2 cellular contexts compared by ENCODE assay signal in genomic region chr5:165627548-165628170, GRCh38.
TF ChIP-seq lines count a peak whose summit lies in the region.

No MANE protein-coding gene starts in this region.

TF ChIP-seq in IMR-90, 13 proteins besides CTCF, POLR2A, EP300 and RAD21 (continued from another document):
- no peak for TF ChIP-seq NFE2L2 (IDR thresholded peaks at IDR 0.05; ENCODE audit: low read depth, low read length)
- TF ChIP-seq RCOR1 (IDR thresholded peaks at IDR 0.05; ENCODE audit: insufficient replicate concordance, low read length), result no peak
- TF ChIP-seq MXI1 (IDR thresholded peaks at IDR 0.05; ENCODE audit: borderline replicate concordance, low read depth, low read length), result no peak
- TF ChIP-seq SMC3 (IDR thresholded peaks at IDR 0.05; ENCODE audit: low read depth, low read length), result no peak
- TF ChIP-seq USF2 (IDR thresholded peaks at IDR 0.05; ENCODE audit: low read depth, low read length), result no peak
- TF ChIP-seq CHD1 (IDR thresholded peaks at IDR 0.05; ENCODE audit: low read depth, low read length), result no peak
- no peak for TF ChIP-seq RFX5 (IDR thresholded peaks at IDR 0.05; ENCODE audit: low read depth, low read length)

TF ChIP-seq in SK-N-SH treated with all-trans-retinoic acid at 6 μM for 48 hours, 23 proteins besides CTCF, POLR2A, EP300 and RAD21 (continued from another document):
- TF ChIP-seq TSHZ2 (CRISPR knock-in tag; IDR thresholded peaks at IDR 0.05), result peak; percentile 42
- TF ChIP-seq SNAI2 (CRISPR knock-in tag; IDR thresholded peaks at IDR 0.05), result no peak
- TF ChIP-seq TOX (CRISPR knock-in tag; IDR thresholded peaks at IDR 0.05; ENCODE audit: borderline replicate concordance), result no peak
